Comparison of ENCODE assay signal across 34 cellular contexts in genomic region chr11:37364246-37364839, GRCh38.
"Had no signal": no experiment of that assay in that cellular context is flagged by ENCODE, and none has a peak within 500 bp of the region (broad histone marks: within the 10 kb centered on the region; RNA-seq: fewer than 3 reads in every experiment).

No MANE protein-coding gene starts in this region.

- H3K4me1 ChIP-seq: SJCRH30 had no signal

- DNase-seq: activated B cell treated with CpG ODN at 0.5 μM for 24 hours; activated CD4-positive, alpha-beta memory T cell treated with anti-CD3 and anti-CD28 coated beads for 36 hours; activated CD4-positive, alpha-beta T cell treated with anti-CD3 and anti-CD28 coated beads for 4 hours; activated CD4-positive, alpha-beta T cell treated with anti-CD3 and anti-CD28 coated beads, Interleukin-2, amount 50 U/mL, for 1 hour; activated CD4-positive, CD25-positive, alpha-beta regulatory T cell treated with anti-CD3 and anti-CD28 coated beads, Interleukin-2, amount 50 U/mL, for 72 hours; activated CD8-positive, alpha-beta memory T cell treated with anti-CD3 and anti-CD28 coated beads for 24 hours; activated CD8-positive, alpha-beta memory T cell treated with anti-CD3 and anti-CD28 coated beads, Interleukin-2, amount 10 ng/mL, durations not matched to agents 7 days and 5 days; activated CD8-positive, alpha-beta memory T cell treated with anti-CD3 and anti-CD28 coated beads, Interleukin-2, amount 50 U/mL, for 48 hours; activated effector memory CD4-positive, alpha-beta T cell treated with Interleukin-2 at 50 U/mL for 16 hours; activated naive CD4-positive, alpha-beta T cell treated with anti-CD3 and anti-CD28 coated beads, Interleukin-2, amount 10 ng/mL, durations not matched to agents 7 days and 5 days; activated naive CD8-positive, alpha-beta T cell treated with anti-CD3 and anti-CD28 coated beads, Interleukin-2, amount 50 U/mL, for 24 hours; activated T-cell treated with anti-CD3 and anti-CD28 coated beads, Interleukin-2, amount 50 U/mL, for 48 hours; anterior cingulate cortex; caudate nucleus; cerebellar nuclear complex; Kasumi-1; MG63; NCI-H1092; NCI-H146; NCI-H187; NCI-H2029 treated with DMSO at 0.1 percent for 48 hours; NCI-H2107; NCI-H2171 treated with DMSO at 0.1 percent for 48 hours; NCI-H2227 treated with DMSO at 0.1 percent for 48 hours; NCI-H446; NCI-H510A treated with DMSO at 0.1 percent for 48 hours; NCI-H526 treated with DMSO at 0.1 percent for 48 hours; NCI-H774; SHP77; SJCRH30 had no signal

- H3K9me3 ChIP-seq: SJCRH30 had no signal

- H3K36me3 ChIP-seq: MG63, SJCRH30 had no signal

- H3K4me3 ChIP-seq: MG63, SJCRH30, SK-N-MC had no signal

- H3K27ac ChIP-seq: SJCRH30, SK-N-MC, VCaP had no signal

- FAIRE-seq: bronchial epithelial cell had no signal

- ATAC-seq: activated CD8-positive, alpha-beta memory T cell treated with anti-CD3 and anti-CD28 coated beads, Interleukin-2, amount 10 ng/mL, durations not matched to agents 7 days and 5 days; activated naive CD8-positive, alpha-beta T cell treated with anti-CD3 and anti-CD28 coated beads, Interleukin-2, amount 50 U/mL, for 24 hours; Panc1 had no signal
